In genomic region chr18:26225022-26225693, GRCh38 we compare ENCODE assay signal across 10 cellular contexts. TPM values are rescaled to one million over a fixed set of nuclear protein-coding genes. Genes with fewer than 3 reads are reported as not detected.
DNase-seq lines count a peak whose midpoint lies in the region; ATAC-seq, FAIRE-seq and TF ChIP-seq lines count a peak whose summit lies in the region.
"Had no signal": no experiment of that assay in that cellular context is flagged by ENCODE, and none has a peak within 500 bp of the region (broad histone marks: within the 10 kb centered on the region; RNA-seq: fewer than 3 reads in every experiment).

No MANE protein-coding gene starts in this region.

- no peaks in the 10 kb centered on the region for H3K9me2 ChIP-seq in Loucy (replicated peaks; ENCODE audit: low read depth, low read length)

- peak; percentile 6 to 22 for DNase-seq in SHP77 (lab: John Stamatoyannopoulos, UW)
- DNase-seq in SHP77 treated with DMSO at 0.1 percent for 48 hours (lab: John Stamatoyannopoulos, UW) = no peak
- DNase-seq in GM12878 (ENCODE audit: low read depth, low spot score) = no peak
- DNase-seq in HuH-7.5 (ENCODE audit: low spot score) = no peak
- no peak for DNase-seq in activated effector memory CD4-positive, alpha-beta T cell treated with Interleukin-2 at 50 U/mL for 16 hours
- DNase-seq: esophagus squamous epithelium; stimulated activated naive CD4-positive, alpha-beta T cell had no signal

- WGBS in GM12878 (ENCODE audit: insufficient coverage, insufficient replicate concordance, low lambda C conversion rate, missing lambda C conversion rate) = 83% methylated on average over 7 of the region's 7 CpGs

- no peak for TF ChIP-seq POLR2A in GM12878 (IDR thresholded peaks at IDR 0.05; ENCODE audit: low read depth, low read length)

- FAIRE-seq in GM12878 (lab: Jason Lieb, UNC) = no peak

- RAD21 ChIA-PET in GM12878 (lab: Charles Lee; ENCODE audit: unreplicated experiment) = interaction anchor here (0.9 to 2.7 kb wide), 2 partner anchors 137 to 206 kb away, joined by 4 to 14 read pairs; no protein-coding TSS in a partner anchor

- no peak overlapping the region for H3K27ac ChIP-seq in GM12878 (ENCODE audit: control insufficient read depth, insufficient read depth)

- H4K20me1 ChIP-seq in Loucy (ENCODE audit: insufficient read depth, low read length, poor library complexity, severe bottlenecking) = peaks cover 23% of the 10 kb centered on the region
- H4K20me1 ChIP-seq in GM12878 (ENCODE audit: control insufficient read depth, insufficient read depth) = no peaks in the 10 kb centered on the region

- H3K4me3 ChIP-seq in Loucy (ENCODE audit: low read length, poor library complexity, severe bottlenecking) (peak overlapping the region; percentile 78), GM12878 (0 out of 2 replicates have a peak overlapping the region, but pooled peaks have one; percentile 72), neuron (ENCODE audit: low read length) (no peak overlapping the region)

- H3K9me3 ChIP-seq in Loucy (ENCODE audit: insufficient read depth, low read depth, low read length) = no peaks in the 10 kb centered on the region
- no peaks in the 10 kb centered on the region for H3K9me3 ChIP-seq in GM12878 (replicated peaks; ENCODE audit: control insufficient read depth, insufficient read depth, low read length)
- H3K9me3 ChIP-seq in neuron (ENCODE audit: low read length) = no peaks in the 10 kb centered on the region
- H3K9me3 ChIP-seq: esophagus squamous epithelium had no signal

- no peaks in the 10 kb centered on the region for H3F3A ChIP-seq in Loucy (ENCODE audit: low read depth)

- TF ChIP-seq CTCF in Loucy (conservative IDR thresholded peaks at IDR 0.05; ENCODE audit: low read length) = no peak
- no peak for TF ChIP-seq CTCF in GM12878 (IDR thresholded peaks at IDR 0.05 in 2 of 3, conservative IDR thresholded peaks at IDR 0.05 in 1 of 3; ENCODE audit: control insufficient read depth in 2 of 3, extremely low read depth in 1 of 3, insufficient read depth in 1 of 3, low read depth in 3 of 3, low read length in 3 of 3)

- no peaks in the 10 kb centered on the region for H3K27me3 ChIP-seq in Loucy (ENCODE audit: insufficient read depth, low read length, poor library complexity, severe bottlenecking)
- no peaks in the 10 kb centered on the region for H3K27me3 ChIP-seq in GM12878 (replicated peaks in 1 of 2; ENCODE audit: control insufficient read depth in 2 of 2, insufficient read depth in 2 of 2, low read length in 1 of 2)
- H3K27me3 ChIP-seq in neuron (ENCODE audit: insufficient read depth, low read length) = peaks cover 6% of the 10 kb centered on the region

- H3K4me2 ChIP-seq in Loucy (ENCODE audit: low read depth, low read length, poor library complexity, severe bottlenecking) (peak overlapping the region; percentile 83), GM12878 (ENCODE audit: control insufficient read depth, insufficient read depth) (peak overlapping the region; percentile 92; the same call in 1 of the 2 replicates)

- SMC1A ChIA-PET in GM12878 (lab: Charles Lee; ENCODE audit: uncharacterized antibody, unreplicated experiment) = interaction anchor here (0.6 to 2.4 kb wide), 5 partner anchors 10 to 100 kb away, joined by 3 to 8 read pairs (median 3); no protein-coding TSS in a partner anchor

- H3K9ac ChIP-seq in Loucy (ENCODE audit: low read depth, low read length, poor library complexity, severe bottlenecking) = peak overlapping the region; percentile 81
- H3K9ac ChIP-seq in GM12878 (ENCODE audit: control insufficient read depth, insufficient read depth, low read length) = no peak overlapping the region

- H3K36me3 ChIP-seq in Loucy (ENCODE audit: insufficient read depth, low read length) = no peaks in the 10 kb centered on the region
- H3K36me3 ChIP-seq in GM12878 (ENCODE audit: control insufficient read depth in 2 of 2, insufficient read depth in 2 of 2, low read length in 1 of 2) = no peaks in the 10 kb centered on the region
- no peaks in the 10 kb centered on the region for H3K36me3 ChIP-seq in neuron (ENCODE audit: insufficient read depth, low read length)
- H3K36me3 ChIP-seq: esophagus squamous epithelium had no signal

- intact Hi-C loops in GM12878 (cut with micrococcal nuclease; ENCODE audit: unreplicated experiment) = loop anchor here (5.0 kb wide), 2 partner anchors 67 to 133 kb away; partner anchors contain the start of gene SS18

- POLR2A ChIA-PET in GM12878 (lab: Charles Lee) = interaction anchor here (1.4 kb wide), 1 partner anchor 9 kb away, joined by 3 read pairs; no protein-coding TSS in a partner anchor

- in situ Hi-C loops in GM12878 (cut with MboI) = no loop called here

- no peak for TF ChIP-seq RAD21 in GM12878 (IDR thresholded peaks at IDR 0.05; ENCODE audit: insufficient read depth, low read depth, low read length)

- H2AFZ ChIP-seq in Loucy (ENCODE audit: low read length) = peak overlapping the region; percentile 89; the same call in 1 of the 2 replicates
- peak overlapping the region; percentile 98 for H2AFZ ChIP-seq in GM12878 (ENCODE audit: control insufficient read depth, low read depth, low read length)
- H2AFZ ChIP-seq in neuron (ENCODE audit: low read depth, low read length) = peak overlapping the region; percentile 96

- BruUV-seq in GM12878 (replicated peaks; lab: Mats Ljungman, UMichigan) = no TSS peak

- TF ChIP-seq EP300 in GM12878 (IDR thresholded peaks at IDR 0.05; ENCODE audit: borderline replicate concordance in 1 of 2, control insufficient read depth in 1 of 2, low read depth in 2 of 2, low read length in 2 of 2) = no peak

- H3K79me2 ChIP-seq in Loucy (ENCODE audit: insufficient read depth, low read length) (peaks cover 33% of the 10 kb centered on the region), GM12878 (ENCODE audit: control insufficient read depth, insufficient read depth, low read length) (peaks cover 33% of the 10 kb centered on the region)

- CTCF ChIA-PET in GM12878 (lab: Yijun Ruan, JAX) = interaction anchor here (0.6 to 1.0 kb wide), 3 partner anchors 15 to 153 kb away, joined by 3 to 6 read pairs (median 3); no protein-coding TSS in a partner anchor

- no peak for ATAC-seq in GM12878
- ATAC-seq in HG02571 (IDR thresholded peaks at IDR 0.05; ENCODE audit: unreplicated experiment) = no peak

- peaks cover 30% of the 10 kb centered on the region for H3K4me1 ChIP-seq in Loucy (ENCODE audit: insufficient read depth, low read length, poor library complexity, severe bottlenecking)
- no peaks in the 10 kb centered on the region for H3K4me1 ChIP-seq in GM12878 (ENCODE audit: control insufficient read depth, insufficient read depth, low read length)
- peaks cover 15% of the 10 kb centered on the region for H3K4me1 ChIP-seq in neuron (ENCODE audit: insufficient read depth, low read length)

TF ChIP-seq in GM12878, 131 proteins besides CTCF, POLR2A, EP300 and RAD21 (continues in another document):
- TF ChIP-seq ZNF622 (IDR thresholded peaks at IDR 0.05) = no peak
- no peak for TF ChIP-seq CBX5 (IDR thresholded peaks at IDR 0.05; ENCODE audit: low read depth)
- TF ChIP-seq REST (IDR thresholded peaks at IDR 0.05; ENCODE audit: low read depth, low read length) = no peak
- TF ChIP-seq MTA2 (IDR thresholded peaks at IDR 0.05; ENCODE audit: low read depth) = no peak
- no peak for TF ChIP-seq FOXK2 (IDR thresholded peaks at IDR 0.05)

RNA-seq across cellular contexts. Expression of gene TAF4B, which starts 1.1 kb away (rescaled TPM):
- total RNA-seq in GM12878 (2013; cell fraction: nucleolus; rRNA removed) = 88.3 and 97.5 TPM in 2 replicates
- total RNA-seq in GM12878 (2014; rRNA removed) (13.8 and 15.2 TPM in 2 replicates), GM12878 (2014; rRNA removed; fragmentation: Illumina TruSeq; extraction: Trizol) (15.0 and 15.7 TPM in 2 replicates), GM12878 (2021) (11.4 and 12.3 TPM in 2 replicates)
- 4.5 TPM for polyA plus RNA-seq in GM12878 (2011; ENCODE audit: low read depth)
- polyA plus RNA-seq in GM12878 (2011; rRNA removed) (14.3 and 18.5 TPM in 2 replicates), GM12878 (2014; fragmentation: Illumina TruSeq; extraction: Trizol) (12.8 and 16.6 TPM in 2 replicates), GM12878 (2014; fragmentation: Nextera tagmentation; extraction: Ambion mirVana) (1 to 10 TPM; 2.3 to 4.4 TPM), GM12878 (2014; rRNA removed) (7.7 and 8.4 TPM in 2 replicates), GM12878 (2016; fragmentation: Nextera tagmentation; extraction: Ambion mirVana) (10 to 100 TPM; 12.0 TPM)
- polyA plus RNA-seq in GM12878 (2011; cell fraction: cytosol; rRNA removed) = 7.7 and 8.4 TPM in 2 replicates
- polyA plus RNA-seq in GM12878 (2011; cell fraction: nucleus; rRNA removed) = 8.8 and 10.4 TPM in 2 replicates
- polyA plus RNA-seq in GM12878 (2012) = 6.9 and 8.5 TPM in 2 replicates
- polyA minus RNA-seq in GM12878 (2011; rRNA and poly(A)+ RNA removed) = 22.3 TPM in 2 replicates
- 7.5 TPM in 2 replicates for polyA minus RNA-seq in GM12878 (2011; cell fraction: cytosol; rRNA and poly(A)+ RNA removed)
- polyA minus RNA-seq in GM12878 (2011; cell fraction: nucleus; rRNA and poly(A)+ RNA removed) = 23.8 and 36.5 TPM in 2 replicates

Comparison
In these comparisons a context has a peak if more than half of its experiments do, and no peak if none do; other contexts are left out.
1. DNase-seq: peak in SHP77 (2 of 2); none in SHP77 treated with DMSO at 0.1 percent for 48 hours (single experiment), GM12878 (single experiment), HuH-7.5 (single experiment) and activated effector memory CD4-positive, alpha-beta T cell treated with Interleukin-2 at 50 U/mL for 16 hours (single experiment).
2. Peak in every context shown above with its lines, with median percentiles within 50 percentile points of each other: H2AFZ ChIP-seq.